27 cellular contexts compared by ENCODE assay signal in the genomic region with DNA sequence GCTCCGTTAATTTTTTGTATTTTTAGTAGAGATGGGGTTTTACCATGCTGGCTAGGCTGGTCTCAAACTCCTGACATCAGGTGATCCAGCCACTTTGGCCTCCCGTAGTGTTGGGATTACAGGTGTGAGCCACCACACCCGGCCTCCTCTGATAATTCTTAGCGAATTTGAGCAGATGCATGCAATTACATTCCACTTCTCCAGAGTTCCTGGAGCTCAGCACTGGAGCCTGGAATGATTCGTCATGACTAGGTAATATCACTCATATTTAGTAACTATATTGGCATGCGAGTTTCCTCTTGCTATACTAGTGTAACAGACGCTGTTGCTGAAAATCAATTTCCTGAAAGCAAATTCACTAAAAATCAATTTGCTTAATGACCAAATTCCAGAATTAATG.
A peak's percentile ranks its signal among the peaks of the same experiment; 100 is the strongest.
DNase-seq lines count a peak whose midpoint lies in the region; FAIRE-seq and TF ChIP-seq lines count a peak whose summit lies in the region.
"Had no signal": no experiment of that assay in that cellular context is flagged by ENCODE, and none has a peak within 500 bp of the region (broad histone marks: within the 10 kb centered on the region; RNA-seq: fewer than 3 reads in every experiment).

No MANE protein-coding gene starts in this region.

- FAIRE-seq in bronchial epithelial cell (lab: Jason Lieb, UNC) = no peak

- H3K9me2 ChIP-seq in PC-9 (ENCODE audit: insufficient read depth) = no peaks in the 10 kb centered on the region

- no peak for TF ChIP-seq CTCF in bronchial epithelial cell (IDR thresholded peaks at IDR 0.05; ENCODE audit: insufficient read depth, low read length, severe bottlenecking)
- no peak for TF ChIP-seq CTCF in PC-9 (conservative IDR thresholded peaks at IDR 0.05)

- no TSS peak for BruUV-seq in PC-9 (replicated peaks; lab: Mats Ljungman, UMichigan)

- H3F3A ChIP-seq in PC-9 (ENCODE audit: insufficient read depth, low read depth) = no peaks in the 10 kb centered on the region

- H4K20me1 ChIP-seq in PC-9 (ENCODE audit: insufficient read depth) = no peaks in the 10 kb centered on the region

- H3K4me3 ChIP-seq in bronchial epithelial cell (ENCODE audit: low read depth, low read length) (no peak overlapping the region), PC-9 (no peak overlapping the region)
- H3K4me3 ChIP-seq: hepatocyte, lower lobe of right lung, tibial nerve had no signal

- POLR2A ChIA-PET in PC-9 (lab: Charles Lee; ENCODE audit: unreplicated experiment) = no interaction called here

- no peaks in the 10 kb centered on the region for H3K27me3 ChIP-seq in bronchial epithelial cell (ENCODE audit: control insufficient read depth, insufficient read depth, low read length)
- H3K27me3 ChIP-seq in PC-9 (ENCODE audit: insufficient read depth, low read depth) = peaks cover 12% of the 10 kb centered on the region
- H3K27me3 ChIP-seq: hepatocyte, neutrophil, tibial nerve had no signal

- H3K4me2 ChIP-seq in PC-9 = no peak overlapping the region
- H3K4me2 ChIP-seq: hepatocyte, KMS-11 had no signal

- H2AFZ ChIP-seq in PC-9 = no peak overlapping the region
- H2AFZ ChIP-seq: hepatocyte had no signal

- peak; percentile 79 for DNase-seq in EL
- DNase-seq in LHCN-M2 (ENCODE audit: low read depth) = peak; percentile 48
- peak; percentile 76 for DNase-seq in bronchial epithelial cell (ENCODE audit: low read depth)
- peak; percentile 18 for DNase-seq in left kidney (ENCODE audit: low read depth, low spot score)
- DNase-seq in PC-9 = no peak
- DNase-seq in NOMO-1 (lab: John Stamatoyannopoulos, UW; ENCODE audit: unreplicated experiment in 2 of 2) = no peak
- DNase-seq in NCI-H1694 treated with DMSO at 0.1 percent for 48 hours (lab: John Stamatoyannopoulos, UW) = no peak
- DNase-seq in germinal center (ENCODE audit: low spot score) = no peak
- DNase-seq: activated CD4-positive, CD25-positive, alpha-beta regulatory T cell treated with anti-CD3 and anti-CD28 coated beads, Interleukin-2, amount 50 U/mL, for 72 hours; activated CD8-positive, alpha-beta T cell treated with anti-CD3 and anti-CD28 coated beads, Interleukin-2, amount 10 ng/mL, durations not matched to agents 7 days and 5 days; activated naive CD4-positive, alpha-beta T cell; activated T-cell treated with anti-CD3 and anti-CD28 coated beads, Interleukin-2, amount 50 U/mL, for 1 hour; AML-193; aorta; DND-41; effector CD4-positive, alpha-beta T cell; lower lobe of right lung; NCI-H1092; NCI-H510A treated with DMSO at 0.1 percent for 48 hours; NK-92 treated with Interleukin-12 subunit alpha and Interleukin-12 subunit beta, amount 100 ng/mL, for 24 hours; RPMI8226; stimulated activated CD4-positive, alpha-beta T cell treated with anti-CD3 and anti-CD28 coated beads, Interleukin-4, amount 100 ng/mL, for 1 hour; stimulated activated naive CD8-positive, alpha-beta T cell treated with anti-CD3 and anti-CD28 coated beads, Interleukin-15, Interleukin-2, amounts not matched to agents 100 U/mL and 50 U/mL, for 24 hours had no signal

- H3K4me1 ChIP-seq in PC-9 (replicated peaks; ENCODE audit: insufficient read depth) = no peaks in the 10 kb centered on the region
- H3K4me1 ChIP-seq: lower lobe of right lung, tibial nerve had no signal

- CTCF ChIA-PET in PC-9 (lab: Charles Lee) = no interaction called here

- no peaks in the 10 kb centered on the region for H3K9me3 ChIP-seq in PC-9 (ENCODE audit: insufficient read depth, low read depth)
- H3K9me3 ChIP-seq: lower lobe of right lung, neutrophil, tibial nerve had no signal

- intact Hi-C loops in PC-9 (cut with micrococcal nuclease; ENCODE audit: unreplicated experiment) = loop anchor here (5.0 kb wide), 1 partner anchor 211 kb away; no protein-coding TSS in a partner anchor

- no peaks in the 10 kb centered on the region for H3K79me2 ChIP-seq in PC-9 (ENCODE audit: low read depth)
- H3K79me2 ChIP-seq: hepatocyte had no signal

- no peaks in the 10 kb centered on the region for H3K36me3 ChIP-seq in bronchial epithelial cell (ENCODE audit: control insufficient read depth, insufficient read depth, low read length)
- no peaks in the 10 kb centered on the region for H3K36me3 ChIP-seq in PC-9 (ENCODE audit: low read depth)
- H3K36me3 ChIP-seq: lower lobe of right lung, neutrophil, tibial nerve had no signal

- no peak overlapping the region for H3K27ac ChIP-seq in PC-9
- H3K27ac ChIP-seq: hepatocyte, KMS-11, lower lobe of right lung, neutrophil, tibial nerve had no signal

Comparison
In these comparisons a context has a peak if more than half of its experiments do, and no peak if none do; other contexts are left out.
1. DNase-seq: peak in EL (single experiment), LHCN-M2 (single experiment), bronchial epithelial cell (single experiment) and left kidney (single experiment); none in PC-9 (0 of 2), NOMO-1 (0 of 2), NCI-H1694 treated with DMSO at 0.1 percent for 48 hours (single experiment) and germinal center (single experiment).